10 cellular contexts compared by ENCODE assay signal in genomic region chrX:49071877-49072711, GRCh38. TPM values are rescaled to one million over a fixed set of nuclear protein-coding genes. Genes with fewer than 3 reads are reported as not detected.
DNase-seq lines count a peak whose midpoint lies in the region; ATAC-seq, FAIRE-seq and TF ChIP-seq lines count a peak whose summit lies in the region.
"Had no signal": no experiment of that assay in that cellular context is flagged by ENCODE, and none has a peak within 500 bp of the region (broad histone marks: within the 10 kb centered on the region; RNA-seq: fewer than 3 reads in every experiment).

No MANE protein-coding gene starts in this region.

- H3K27me3 Mint-ChIP-seq in central memory CD8-positive, alpha-beta T cell = no peaks in the 10 kb centered on the region
- H3K27me3 Mint-ChIP-seq in activated CD4-positive, alpha-beta T cell treated with anti-CD3 and anti-CD28 coated beads for 36 hours = no peaks in the 10 kb centered on the region

- H3K4me3 Mint-ChIP-seq in central memory CD8-positive, alpha-beta T cell = peak overlapping the region; percentile 20
- no peak overlapping the region for H3K4me3 Mint-ChIP-seq in activated CD4-positive, alpha-beta T cell treated with anti-CD3 and anti-CD28 coated beads for 36 hours

- peaks cover 10% of the 10 kb centered on the region for H3K36me3 Mint-ChIP-seq in central memory CD8-positive, alpha-beta T cell (ENCODE audit: insufficient read depth)
- peaks cover 7% of the 10 kb centered on the region for H3K36me3 Mint-ChIP-seq in activated CD4-positive, alpha-beta T cell treated with anti-CD3 and anti-CD28 coated beads for 36 hours (ENCODE audit: low read depth)

- intact Hi-C loops in kidney (cut with DNase I) = no loop called here
- intact Hi-C loops in activated CD4-positive, alpha-beta T cell treated with anti-CD3 and anti-CD28 coated beads for 36 hours (cut with DNase I, micrococcal nuclease) = loop anchor here in 1 of 2 experiments (10.0 kb wide), 1 partner anchor 193 kb away; the partner anchor contains the start of genes FOXP3 and PPP1R3F

- no peak overlapping the region for H3K27ac ChIP-seq in kidney (ENCODE audit: low read depth in 2 of 2, low read length in 2 of 2)
- no peak overlapping the region for H3K27ac ChIP-seq in smooth muscle cell (ENCODE audit: low read depth)
- H3K27ac ChIP-seq: cardiac muscle cell, HL-60 had no signal

- DNase-seq in HEK293T (ENCODE audit: extremely low spot score) = no peak
- DNase-seq in central memory CD8-positive, alpha-beta T cell (ENCODE audit: low spot score in 2 of 2) = no peak
- peak; percentile 94 for DNase-seq in kidney
- DNase-seq in smooth muscle cell (lab: John Stamatoyannopoulos, UW; ENCODE audit: unreplicated experiment) = no peak
- no peak for DNase-seq in glomerular visceral epithelial cell (ENCODE audit: extremely low spot score)
- no peak for DNase-seq in activated CD4-positive, alpha-beta T cell treated with anti-CD3 and anti-CD28 coated beads for 36 hours
- no peak for DNase-seq in A172 (ENCODE audit: low spot score)
- no peak for DNase-seq in NCI-H345 treated with DMSO at 0.1 percent for 48 hours (lab: John Stamatoyannopoulos, UW; ENCODE audit: unreplicated experiment)

- H3K4me2 ChIP-seq in smooth muscle cell = peak overlapping the region; percentile 86

- H2AFZ ChIP-seq in smooth muscle cell (ENCODE audit: low read depth) = no peak overlapping the region

- peaks cover 13% of the 10 kb centered on the region for H3K4me1 Mint-ChIP-seq in central memory CD8-positive, alpha-beta T cell
- peaks cover 14% of the 10 kb centered on the region for H3K4me1 Mint-ChIP-seq in activated CD4-positive, alpha-beta T cell treated with anti-CD3 and anti-CD28 coated beads for 36 hours

- CTCF ChIA-PET in HEK293T (lab: Yijun Ruan, JAX) = no interaction called here
- CTCF ChIA-PET in activated CD4-positive, alpha-beta T cell treated with anti-CD3 and anti-CD28 coated beads for 36 hours (lab: Charles Lee) = no interaction called here

- POLR2A ChIA-PET in HEK293T (lab: Yijun Ruan, JAX) = no interaction called here
- POLR2A ChIA-PET in activated CD4-positive, alpha-beta T cell treated with anti-CD3 and anti-CD28 coated beads for 36 hours (lab: Charles Lee) = no interaction called here

- TF ChIP-seq CTCF in kidney (IDR thresholded peaks at IDR 0.05; ENCODE audit: borderline replicate concordance, extremely low read depth, insufficient read depth) = no peak
- no peak for TF ChIP-seq CTCF in smooth muscle cell (IDR thresholded peaks at IDR 0.05; ENCODE audit: borderline replicate concordance, insufficient read depth, poor library complexity, severe bottlenecking)

- H3K9me3 ChIP-seq in kidney (ENCODE audit: control insufficient read depth in 1 of 2, low read length in 2 of 2) = no peaks in the 10 kb centered on the region
- H3K9me3 ChIP-seq in smooth muscle cell (replicated peaks; ENCODE audit: low read depth) = no peaks in the 10 kb centered on the region

- no peaks in the 10 kb centered on the region for H3K27me3 ChIP-seq in smooth muscle cell (ENCODE audit: low read depth)
- H3K27me3 ChIP-seq: cardiac muscle cell had no signal

- H3K27ac Mint-ChIP-seq in central memory CD8-positive, alpha-beta T cell (ENCODE audit: low read depth) = peak overlapping the region; percentile 86
- no peak overlapping the region for H3K27ac Mint-ChIP-seq in activated CD4-positive, alpha-beta T cell treated with anti-CD3 and anti-CD28 coated beads for 36 hours

- H4K20me1 ChIP-seq in smooth muscle cell (ENCODE audit: low read depth) = no peaks in the 10 kb centered on the region

- H3K79me2 ChIP-seq in smooth muscle cell (ENCODE audit: low read depth) = peaks cover 7% of the 10 kb centered on the region

- H3K4me1 ChIP-seq in kidney (ENCODE audit: control insufficient read depth in 1 of 2, insufficient read depth in 1 of 2, low read depth in 1 of 2, low read length in 2 of 2) = peaks cover 0 to 4% of the 10 kb centered on the region in 2 donors
- H3K4me1 ChIP-seq in smooth muscle cell (ENCODE audit: low read depth) = no peaks in the 10 kb centered on the region

- WGBS in smooth muscle cell (ENCODE audit: low lambda C conversion rate) = 89% methylated on average over 55 of the region's 63 CpGs

- H3K9ac ChIP-seq in kidney (ENCODE audit: low read length in 2 of 2) (no peak overlapping the region), smooth muscle cell (ENCODE audit: low read depth) (no peak overlapping the region)

- H3K36me3 ChIP-seq in kidney (ENCODE audit: control insufficient read depth in 1 of 2, insufficient read depth in 2 of 2, low read length in 2 of 2) (peaks cover 0 to 4% of the 10 kb centered on the region in 2 donors), smooth muscle cell (ENCODE audit: low read depth) (no peaks in the 10 kb centered on the region)
- H3K36me3 ChIP-seq: cardiac muscle cell had no signal

- H3F3A ChIP-seq in smooth muscle cell (ENCODE audit: low read depth) = no peaks in the 10 kb centered on the region

- H3K4me3 ChIP-seq in kidney (ENCODE audit: low read length in 2 of 2) (peak overlapping the region in 1 of 2 donors; percentile 64), smooth muscle cell (peak overlapping the region; percentile 71)
- H3K4me3 ChIP-seq: cardiac muscle cell had no signal

- FAIRE-seq in kidney (lab: Jason Lieb, UNC) = peak; percentile 63

- ATAC-seq in central memory CD8-positive, alpha-beta T cell (replicated peaks; ENCODE audit: extremely low read depth, poor library complexity, severe bottlenecking) = no peak
- no peak for ATAC-seq in activated CD4-positive, alpha-beta T cell treated with anti-CD3 and anti-CD28 coated beads for 36 hours

- no peaks in the 10 kb centered on the region for H3K9me3 Mint-ChIP-seq in central memory CD8-positive, alpha-beta T cell
- no peaks in the 10 kb centered on the region for H3K9me3 Mint-ChIP-seq in activated CD4-positive, alpha-beta T cell treated with anti-CD3 and anti-CD28 coated beads for 36 hours (ENCODE audit: low read depth)

TF ChIP-seq in HEK293T, 16 proteins besides CTCF, POLR2A, EP300 and RAD21:
- TF ChIP-seq PKNOX1 (IDR thresholded peaks at IDR 0.05) (0 out of 2 replicates have a peak, but pooled peaks have one; percentile 3), BHLHE40 (IDR thresholded peaks at IDR 0.05; ENCODE audit: borderline replicate concordance) (no peak), SUZ12 (IDR thresholded peaks at IDR 0.05) (no peak), LEF1 (IDR thresholded peaks at IDR 0.05; ENCODE audit: borderline replicate concordance) (no peak)

RNA-seq across cellular contexts. Expression of gene PRAF2, which starts 1.7 kb away (rescaled TPM):
- total RNA-seq in kidney (24.0 TPM), smooth muscle cell (21.3 and 43.6 TPM in 2 replicates)
- polyA plus RNA-seq in kidney (ENCODE audit: insufficient read depth, low read depth, low replicate concordance) (47.9 TPM), smooth muscle cell (134 and 143 TPM in 2 replicates)
- total RNA-seq in activated CD4-positive, alpha-beta T cell treated with anti-CD3 and anti-CD28 coated beads for 36 hours = 10 to 100 TPM in 1 of 2 experiments, 1 to 10 TPM in 1; 9.1 to 11.5 TPM
- 11.7 and 12.6 TPM in 2 replicates for total RNA-seq in A172 (2014; rRNA removed; shearing (Covaris generic))

RNA-seq across cellular contexts. Expression of gene WDR45, which starts 7.6 kb away (rescaled TPM):
- total RNA-seq in kidney = 67.4 TPM
- polyA plus RNA-seq in kidney (ENCODE audit: insufficient read depth, low read depth, low replicate concordance) = 72.4 TPM
- total RNA-seq in smooth muscle cell = 31.4 and 39.6 TPM in 2 replicates
- polyA plus RNA-seq in smooth muscle cell = 38.9 and 49.1 TPM in 2 replicates
- total RNA-seq in activated CD4-positive, alpha-beta T cell treated with anti-CD3 and anti-CD28 coated beads for 36 hours = 10 to 100 TPM; 22.4 to 23.9 TPM
- 47.5 and 64.6 TPM in 2 replicates for total RNA-seq in A172 (2014; rRNA removed; shearing (Covaris generic))

RNA-seq across cellular contexts. Expression of gene CCDC120, which starts 13.3 kb away (rescaled TPM):
- total RNA-seq in kidney = 13.7 TPM
- polyA plus RNA-seq in kidney (ENCODE audit: insufficient read depth, low read depth, low replicate concordance) = 5.2 TPM
- total RNA-seq in smooth muscle cell = 1.3 and 2.0 TPM in 2 replicates
- 5.4 and 9.9 TPM in 2 replicates for polyA plus RNA-seq in smooth muscle cell
- total RNA-seq in activated CD4-positive, alpha-beta T cell treated with anti-CD3 and anti-CD28 coated beads for 36 hours = 1 to 10 TPM; 3.1 to 3.6 TPM
- total RNA-seq in A172 (2014; rRNA removed; shearing (Covaris generic)) = 0.14 TPM in 1 of 2 replicates, not detected in the other

RNA-seq across cellular contexts. Expression of gene TFE3, which starts 28.9 kb away (rescaled TPM):
- total RNA-seq in kidney = 47.3 TPM
- 32.8 TPM for polyA plus RNA-seq in kidney (ENCODE audit: insufficient read depth, low read depth, low replicate concordance)
- total RNA-seq in smooth muscle cell = 23.6 and 27.0 TPM in 2 replicates
- 35.2 and 40.7 TPM in 2 replicates for polyA plus RNA-seq in smooth muscle cell
- 10 to 100 TPM; 27.1 to 27.5 TPM for total RNA-seq in activated CD4-positive, alpha-beta T cell treated with anti-CD3 and anti-CD28 coated beads for 36 hours
- total RNA-seq in A172 (2014; rRNA removed; shearing (Covaris generic)) = 49.8 and 64.1 TPM in 2 replicates

RNA-seq across cellular contexts. Expression of gene GPKOW, which starts 51.4 kb away (rescaled TPM):
- total RNA-seq in kidney (20.4 TPM), smooth muscle cell (15.5 and 28.0 TPM in 2 replicates)
- polyA plus RNA-seq in kidney (ENCODE audit: insufficient read depth, low read depth, low replicate concordance) (21.4 TPM), smooth muscle cell (32.0 and 32.4 TPM in 2 replicates)
- total RNA-seq in activated CD4-positive, alpha-beta T cell treated with anti-CD3 and anti-CD28 coated beads for 36 hours = 10 to 100 TPM; 17.8 to 21.2 TPM
- 41.9 and 42.4 TPM in 2 replicates for total RNA-seq in A172 (2014; rRNA removed; shearing (Covaris generic))
